ENCODE assay signal across 1 cellular context in the genomic region with DNA sequence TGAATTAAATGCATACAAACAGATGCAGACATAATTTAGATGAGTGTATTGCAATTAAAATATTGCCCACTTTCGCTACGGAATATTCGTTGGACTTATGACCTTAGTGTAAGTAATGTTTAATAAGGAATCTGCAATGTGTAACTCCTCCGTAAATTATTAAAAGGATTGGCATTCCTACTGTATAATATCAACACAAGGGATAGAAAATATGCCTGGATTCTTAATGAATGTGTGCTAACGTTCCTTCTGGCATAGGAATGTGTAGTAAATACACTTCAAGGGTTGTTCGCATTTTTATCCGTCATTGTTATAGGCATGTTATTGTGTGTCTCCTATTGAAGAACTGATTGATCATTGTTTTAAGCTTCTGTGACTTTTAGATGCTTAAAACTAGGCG.
TF ChIP-seq lines count a peak whose summit lies in the region.

No MANE protein-coding gene starts in this region.

TF ChIP-seq in GM23338, 12 proteins besides CTCF, POLR2A, EP300 and RAD21 (continued from another document):
- TF ChIP-seq, protein P1, sequence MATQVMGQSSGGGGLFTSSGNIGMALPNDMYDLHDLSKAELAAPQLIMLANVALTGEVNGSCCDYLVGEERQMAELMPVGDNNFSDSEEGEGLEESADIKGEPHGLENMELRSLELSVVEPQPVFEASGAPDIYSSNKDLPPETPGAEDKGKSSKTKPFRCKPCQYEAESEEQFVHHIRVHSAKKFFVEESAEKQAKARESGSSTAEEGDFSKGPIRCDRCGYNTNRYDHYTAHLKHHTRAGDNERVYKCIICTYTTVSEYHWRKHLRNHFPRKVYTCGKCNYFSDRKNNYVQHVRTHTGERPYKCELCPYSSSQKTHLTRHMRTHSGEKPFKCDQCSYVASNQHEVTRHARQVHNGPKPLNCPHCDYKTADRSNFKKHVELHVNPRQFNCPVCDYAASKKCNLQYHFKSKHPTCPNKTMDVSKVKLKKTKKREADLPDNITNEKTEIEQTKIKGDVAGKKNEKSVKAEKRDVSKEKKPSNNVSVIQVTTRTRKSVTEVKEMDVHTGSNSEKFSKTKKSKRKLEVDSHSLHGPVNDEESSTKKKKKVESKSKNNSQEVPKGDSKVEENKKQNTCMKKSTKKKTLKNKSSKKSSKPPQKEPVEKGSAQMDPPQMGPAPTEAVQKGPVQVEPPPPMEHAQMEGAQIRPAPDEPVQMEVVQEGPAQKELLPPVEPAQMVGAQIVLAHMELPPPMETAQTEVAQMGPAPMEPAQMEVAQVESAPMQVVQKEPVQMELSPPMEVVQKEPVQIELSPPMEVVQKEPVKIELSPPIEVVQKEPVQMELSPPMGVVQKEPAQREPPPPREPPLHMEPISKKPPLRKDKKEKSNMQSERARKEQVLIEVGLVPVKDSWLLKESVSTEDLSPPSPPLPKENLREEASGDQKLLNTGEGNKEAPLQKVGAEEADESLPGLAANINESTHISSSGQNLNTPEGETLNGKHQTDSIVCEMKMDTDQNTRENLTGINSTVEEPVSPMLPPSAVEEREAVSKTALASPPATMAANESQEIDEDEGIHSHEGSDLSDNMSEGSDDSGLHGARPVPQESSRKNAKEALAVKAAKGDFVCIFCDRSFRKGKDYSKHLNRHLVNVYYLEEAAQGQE (IDR thresholded peaks at IDR 0.05; ENCODE audit: unreplicated experiment), result no peak
